ENCODE assay signal across 22 cellular contexts in the genomic region with DNA sequence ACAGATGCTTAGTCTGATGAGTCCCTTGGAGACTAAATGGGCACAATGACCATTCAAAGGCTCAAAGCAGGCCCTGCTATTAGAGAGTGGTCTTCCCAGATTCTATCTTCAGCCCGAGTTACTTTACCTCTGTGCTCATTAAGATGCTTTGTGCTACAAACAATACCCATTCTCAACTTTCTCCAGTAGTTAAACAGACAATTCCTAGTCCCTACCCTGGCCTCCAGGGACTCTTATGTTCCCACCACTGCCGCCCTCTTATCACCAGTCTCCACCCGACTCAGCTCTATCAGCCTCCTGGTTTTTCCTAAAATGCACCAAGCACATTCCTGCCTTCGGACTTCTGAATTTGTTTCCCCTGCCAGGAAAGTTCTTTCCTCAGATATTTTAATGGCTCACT. TPM values are rescaled to one million over a fixed set of nuclear protein-coding genes. Genes with fewer than 3 reads are reported as not detected.
DNase-seq lines count a peak whose midpoint lies in the region; ATAC-seq and TF ChIP-seq lines count a peak whose summit lies in the region.
"Had no signal": no experiment of that assay in that cellular context is flagged by ENCODE, and none has a peak within 500 bp of the region (broad histone marks: within the 10 kb centered on the region; RNA-seq: fewer than 3 reads in every experiment).

No MANE protein-coding gene starts in this region.

- H3K79me2 ChIP-seq in PC-3 (ENCODE audit: low read length) (no peaks in the 10 kb centered on the region), mesendoderm (ENCODE audit: control insufficient read depth, insufficient read depth, low read length) (no peaks in the 10 kb centered on the region)

- POLR2A ChIA-PET in A673 (lab: Charles Lee; ENCODE audit: low non-redundant PET) (no interaction called here), PC-3 (lab: Charles Lee; ENCODE audit: unreplicated experiment) (no interaction called here)
- POLR2A ChIA-PET in activated CD4-positive, alpha-beta T cell treated with anti-CD3 and anti-CD28 coated beads, Interleukin-2, amount 10 ng/mL, durations not matched to agents 7 days and 5 days (lab: Charles Lee), result no interaction called here

- H3K56ac ChIP-seq in mesendoderm (ENCODE audit: low read length), result no peak overlapping the region

- no peaks in the 10 kb centered on the region for H3K9me2 ChIP-seq in PC-3 (replicated peaks; ENCODE audit: low read length)

- intact Hi-C loops in A673 (cut with micrococcal nuclease; ENCODE audit: unreplicated experiment), result no loop called here
- intact Hi-C loops in PC-3 (cut with micrococcal nuclease), result no loop called here
- intact Hi-C loops in lower lobe of right lung (cut with DNase I), result no loop called here

- H3K23ac ChIP-seq in mesendoderm (ENCODE audit: low read length), result no peak overlapping the region

- CTCF ChIA-PET in A673 (lab: Charles Lee) (no interaction called here), PC-3 (lab: Charles Lee) (no interaction called here)
- CTCF ChIA-PET in activated CD4-positive, alpha-beta T cell treated with anti-CD3 and anti-CD28 coated beads, Interleukin-2, amount 10 ng/mL, durations not matched to agents 7 days and 5 days (lab: Charles Lee), result interaction anchor here (0.9 kb wide), 1 partner anchor 10 kb away, joined by 3 read pairs; no protein-coding TSS in a partner anchor

- H3K9me3 ChIP-seq in A673 (ENCODE audit: low read depth, low read length, poor library complexity, severe bottlenecking), result no peaks in the 10 kb centered on the region
- H3K9me3 ChIP-seq in PC-3 (ENCODE audit: low read length), result no peaks in the 10 kb centered on the region
- H3K9me3 ChIP-seq in lower lobe of right lung, result no peaks in the 10 kb centered on the region
- H3K9me3 ChIP-seq: BE2C had no signal

- H3K4me1 ChIP-seq in A673 (ENCODE audit: insufficient read depth, low read length, poor library complexity, severe bottlenecking), result peaks cover 24% of the 10 kb centered on the region
- peaks cover 24% of the 10 kb centered on the region for H3K4me1 ChIP-seq in PC-3 (ENCODE audit: insufficient read depth, low read length)
- no peaks in the 10 kb centered on the region for H3K4me1 ChIP-seq in mesendoderm (ENCODE audit: control insufficient read depth, low read depth, low read length)
- no peaks in the 10 kb centered on the region for H3K4me1 ChIP-seq in lower lobe of right lung
- H3K4me1 ChIP-seq: BE2C had no signal

- no peak overlapping the region for H4K5ac ChIP-seq in mesendoderm (ENCODE audit: low read length)

- H3K79me1 ChIP-seq in mesendoderm (ENCODE audit: low read length), result no peaks in the 10 kb centered on the region

- H3K27ac ChIP-seq in A673 (ENCODE audit: low read depth, low read length, poor library complexity, severe bottlenecking), result no peak overlapping the region
- no peak overlapping the region for H3K27ac ChIP-seq in PC-3 (ENCODE audit: low read length)
- H3K27ac ChIP-seq in mesendoderm (ENCODE audit: low read depth, low read length), result no peak overlapping the region
- no peak overlapping the region for H3K27ac ChIP-seq in lower lobe of right lung
- H3K27ac ChIP-seq: 22Rv1; BLaER1 treated with 17β-estradiol and CSF1 and Interleukin-3, amounts not matched to agents 10 nM and 100 nM had no signal

- no peak overlapping the region for H3K4me2 ChIP-seq in PC-3 (ENCODE audit: low read length)
- no peak overlapping the region for H3K4me2 ChIP-seq in mesendoderm (ENCODE audit: low read length)
- H3K4me2 ChIP-seq: BLaER1 treated with 17β-estradiol and CSF1 and Interleukin-3, amounts not matched to agents 10 nM and 100 nM had no signal

- H3K27me3 Mint-ChIP-seq in chondrocyte (ENCODE audit: low read depth), result peaks cover 4% of the 10 kb centered on the region
- peaks cover 34% of the 10 kb centered on the region for H3K27me3 Mint-ChIP-seq in activated CD4-positive, alpha-beta T cell treated with anti-CD3 and anti-CD28 coated beads, Interleukin-2, amount 10 ng/mL, durations not matched to agents 7 days and 5 days

- no CpG with 5 or more reads among the region's 4 CpGs for WGBS in mesendoderm (ENCODE audit: extremely low coverage, insufficient coverage, low lambda C conversion rate)

- no peaks in the 10 kb centered on the region for H3K36me3 Mint-ChIP-seq in chondrocyte (ENCODE audit: low read depth)
- no peaks in the 10 kb centered on the region for H3K36me3 Mint-ChIP-seq in activated CD4-positive, alpha-beta T cell treated with anti-CD3 and anti-CD28 coated beads, Interleukin-2, amount 10 ng/mL, durations not matched to agents 7 days and 5 days (ENCODE audit: low read depth)
- H3K36me3 Mint-ChIP-seq: CD14-positive monocyte; CD8-positive, alpha-beta memory T cell had no signal

- H3K9ac ChIP-seq in PC-3 (ENCODE audit: low read length), result no peak overlapping the region
- no peak overlapping the region for H3K9ac ChIP-seq in mesendoderm (ENCODE audit: low read length)
- H3K9ac ChIP-seq: BLaER1 treated with 17β-estradiol and CSF1 and Interleukin-3, amounts not matched to agents 10 nM and 100 nM had no signal

- no peak overlapping the region for H2BK120ac ChIP-seq in mesendoderm (ENCODE audit: low read depth, low read length)

- no peaks in the 10 kb centered on the region for H4K20me1 ChIP-seq in PC-3 (ENCODE audit: low read length)
- H4K20me1 ChIP-seq: BLaER1 treated with 17β-estradiol and CSF1 and Interleukin-3, amounts not matched to agents 10 nM and 100 nM had no signal

- TF ChIP-seq CTCF in A673 (conservative IDR thresholded peaks at IDR 0.05; ENCODE audit: low read depth, low read length) (no peak), PC-3 (conservative IDR thresholded peaks at IDR 0.05; ENCODE audit: low read depth, low read length) (no peak), chondrocyte (IDR thresholded peaks at IDR 0.05) (no peak), lower lobe of right lung (IDR thresholded peaks at IDR 0.05) (no peak)

- peak overlapping the region; percentile 73 for H3K27ac Mint-ChIP-seq in chondrocyte (ENCODE audit: unreplicated experiment)
- H3K27ac Mint-ChIP-seq in activated CD4-positive, alpha-beta T cell treated with anti-CD3 and anti-CD28 coated beads, Interleukin-2, amount 10 ng/mL, durations not matched to agents 7 days and 5 days, result no peak overlapping the region
- H3K27ac Mint-ChIP-seq: CD14-positive monocyte; CD4-positive, alpha-beta T cell; CD8-positive, alpha-beta memory T cell had no signal

- no peaks in the 10 kb centered on the region for H3K9me3 Mint-ChIP-seq in chondrocyte (ENCODE audit: low read depth)
- H3K9me3 Mint-ChIP-seq in activated CD4-positive, alpha-beta T cell treated with anti-CD3 and anti-CD28 coated beads, Interleukin-2, amount 10 ng/mL, durations not matched to agents 7 days and 5 days, result no peaks in the 10 kb centered on the region
- H3K9me3 Mint-ChIP-seq: CD4-positive, alpha-beta T cell had no signal

- DNase-seq in A673 (ENCODE audit: low spot score) (peak; percentile 14), PC-3 (no peak), chondrocyte (ENCODE audit: low spot score) (no peak), mesendoderm (peak; percentile 51), lower lobe of right lung (no peak), NCI-H2107 (lab: John Stamatoyannopoulos, UW) (no peak)
- no peak for DNase-seq in activated CD4-positive, alpha-beta T cell treated with anti-CD3 and anti-CD28 coated beads, Interleukin-2, amount 10 ng/mL, durations not matched to agents 7 days and 5 days
- DNase-seq: ACHN; AML-193; BE2C; CD4-positive, alpha-beta T cell; CD8-positive, alpha-beta memory T cell; DMS 273 treated with DMSO at 0.1 percent for 48 hours; DMS79; GDM1; H7 had no signal

- peak; percentile 36 for ATAC-seq in PC-3
- no peak for ATAC-seq in GM19397 (IDR thresholded peaks at IDR 0.05; ENCODE audit: unreplicated experiment)
- no peak for ATAC-seq in lower lobe of right lung
- ATAC-seq: GM12878 had no signal

- H3F3A ChIP-seq in PC-3 (ENCODE audit: low read length, unreplicated experiment), result no peaks in the 10 kb centered on the region

- H3K36me3 ChIP-seq in A673 (ENCODE audit: insufficient read depth, low read length, poor library complexity, severe bottlenecking) (no peaks in the 10 kb centered on the region), PC-3 (ENCODE audit: low read depth, low read length) (no peaks in the 10 kb centered on the region), mesendoderm (ENCODE audit: control insufficient read depth, insufficient read depth, low read length) (no peaks in the 10 kb centered on the region), lower lobe of right lung (no peaks in the 10 kb centered on the region)
- H3K36me3 ChIP-seq: BE2C; BLaER1 treated with 17β-estradiol and CSF1 and Interleukin-3, amounts not matched to agents 10 nM and 100 nM had no signal

- no peak overlapping the region for H2BK15ac ChIP-seq in mesendoderm (replicated peaks; ENCODE audit: low read depth)

- H3K27me3 ChIP-seq in A673 (replicated peaks; ENCODE audit: insufficient read depth, low read depth, low read length, poor library complexity) (no peaks in the 10 kb centered on the region), PC-3 (ENCODE audit: low read length) (peaks cover 7% of the 10 kb centered on the region; the same call in 1 of the 2 replicates), mesendoderm (ENCODE audit: insufficient read depth, low read length, poor library complexity) (no peaks in the 10 kb centered on the region), lower lobe of right lung (ENCODE audit: low read depth) (no peaks in the 10 kb centered on the region)
- H3K27me3 ChIP-seq: BE2C; BLaER1 treated with 17β-estradiol and CSF1 and Interleukin-3, amounts not matched to agents 10 nM and 100 nM had no signal

- H3K4me3 ChIP-seq in A673 (ENCODE audit: low read depth, low read length, poor library complexity, severe bottlenecking), result no peak overlapping the region
- H3K4me3 ChIP-seq in PC-3 (ENCODE audit: low read length), result no peak overlapping the region
- no peak overlapping the region for H3K4me3 ChIP-seq in mesendoderm (ENCODE audit: low read length)
- no peak overlapping the region for H3K4me3 ChIP-seq in lower lobe of right lung
- H3K4me3 ChIP-seq: BLaER1 treated with 17β-estradiol and CSF1 and Interleukin-3, amounts not matched to agents 10 nM and 100 nM; GM12878 had no signal

- no peak overlapping the region for H4K8ac ChIP-seq in mesendoderm (ENCODE audit: low read depth, low read length)

- BruUV-seq in A673 (replicated peaks; lab: Mats Ljungman, UMichigan) (no TSS peak), PC-3 (replicated peaks; lab: Mats Ljungman, UMichigan) (no TSS peak)

- no peak overlapping the region for H3K18ac ChIP-seq in mesendoderm (ENCODE audit: low read length)

- no peak overlapping the region for H3K4ac ChIP-seq in mesendoderm (ENCODE audit: low read depth, low read length)

- H3K4me3 Mint-ChIP-seq in chondrocyte (ENCODE audit: unreplicated experiment), result no peak overlapping the region
- H3K4me3 Mint-ChIP-seq in activated CD4-positive, alpha-beta T cell treated with anti-CD3 and anti-CD28 coated beads, Interleukin-2, amount 10 ng/mL, durations not matched to agents 7 days and 5 days, result no peak overlapping the region
- H3K4me3 Mint-ChIP-seq: CD14-positive monocyte; CD4-positive, alpha-beta T cell; CD8-positive, alpha-beta memory T cell had no signal

- H2AK5ac ChIP-seq in mesendoderm (ENCODE audit: low read length), result no peak overlapping the region

- no peak overlapping the region for H2AFZ ChIP-seq in PC-3 (ENCODE audit: low read length)

- no peak overlapping the region for H2BK5ac ChIP-seq in mesendoderm (ENCODE audit: low read length)

- H3K4me1 Mint-ChIP-seq in chondrocyte (ENCODE audit: low read depth), result peaks cover 15% of the 10 kb centered on the region
- no peaks in the 10 kb centered on the region for H3K4me1 Mint-ChIP-seq in activated CD4-positive, alpha-beta T cell treated with anti-CD3 and anti-CD28 coated beads, Interleukin-2, amount 10 ng/mL, durations not matched to agents 7 days and 5 days
- H3K4me1 Mint-ChIP-seq: CD14-positive monocyte; CD8-positive, alpha-beta memory T cell had no signal

RNA-seq across cellular contexts. Expression of a gene that starts 25.6 kb away (rescaled TPM):
- total RNA-seq in A673 (2021), result not detected in 2 replicates
- total RNA-seq in PC-3 (2014; rRNA removed), result not detected in 2 replicates
- not detected in 3 replicates for total RNA-seq in chondrocyte
- polyA plus RNA-seq in mesendoderm (2013, experiment 1 of 2), result not detected
- not detected for polyA plus RNA-seq in mesendoderm (2013, experiment 2 of 2)
- not detected for total RNA-seq in activated CD4-positive, alpha-beta T cell treated with anti-CD3 and anti-CD28 coated beads, Interleukin-2, amount 10 ng/mL, durations not matched to agents 7 days and 5 days
- total RNA-seq in lower lobe of right lung, result not detected
- total RNA-seq: CD4-positive, alpha-beta T cell; CD8-positive, alpha-beta memory T cell; GM12878; H1; H7 had no signal
- polyA plus RNA-seq: CD14-positive monocyte; CD8-positive, alpha-beta memory T cell; GM12878; H1 had no signal

Comparison
In these comparisons a context has a peak if more than half of its experiments do, and no peak if none do; other contexts are left out.
1. DNase-seq: peak in A673 (single experiment) and mesendoderm (single experiment); none in PC-3 (single experiment), chondrocyte (single experiment), activated CD4-positive, alpha-beta T cell treated with anti-CD3 and anti-CD28 coated beads, Interleukin-2, amount 10 ng/mL, durations not matched to agents 7 days and 5 days (single experiment), lower lobe of right lung (single experiment) and NCI-H2107 (single experiment).